Comparison of ENCODE assay signal across 9 cellular contexts in genomic region chr20:1415667-1416468, GRCh38. TPM values are rescaled to one million over a fixed set of nuclear protein-coding genes. Genes with fewer than 3 reads are reported as not detected.
A peak's percentile ranks its signal among the peaks of the same experiment; 100 is the strongest.
DNase-seq lines count a peak whose midpoint lies in the region; ATAC-seq and TF ChIP-seq lines count a peak whose summit lies in the region.
"Had no signal": no experiment of that assay in that cellular context is flagged by ENCODE, and none has a peak within 500 bp of the region (broad histone marks: within the 10 kb centered on the region; RNA-seq: fewer than 3 reads in every experiment).

No MANE protein-coding gene starts in this region.

- POLR2A ChIA-PET in CD4-positive, alpha-beta T cell (lab: Charles Lee), result no interaction called here

- no peak overlapping the region for H3K27ac Mint-ChIP-seq in GM23338
- H3K27ac Mint-ChIP-seq in CD4-positive, alpha-beta T cell, result no peak overlapping the region

- H3K27me3 ChIP-seq in GM23338 (ENCODE audit: insufficient read depth), result no peaks in the 10 kb centered on the region
- H3K27me3 ChIP-seq in CD4-positive, alpha-beta T cell (ENCODE audit: control insufficient read depth, insufficient read depth, low read length), result no peaks in the 10 kb centered on the region

- H3K36me3 Mint-ChIP-seq in GM23338 (ENCODE audit: low read depth), result peaks cover 6% of the 10 kb centered on the region; the same call in 2 of the 3 replicates
- peaks cover 5% of the 10 kb centered on the region for H3K36me3 Mint-ChIP-seq in CD4-positive, alpha-beta T cell (ENCODE audit: low read depth)

- H3K4me3 ChIP-seq in GM23338 (no peak overlapping the region), skeletal muscle cell (ENCODE audit: low read depth, low read length) (no peak overlapping the region)

- H3F3A ChIP-seq in GM23338 (replicated peaks; ENCODE audit: low read depth), result no peaks in the 10 kb centered on the region

- H3K9me3 Mint-ChIP-seq in GM23338, result peaks cover 17% of the 10 kb centered on the region
- peaks cover 7% of the 10 kb centered on the region for H3K9me3 Mint-ChIP-seq in CD4-positive, alpha-beta T cell

- no peak for TF ChIP-seq CTCF in GM23338 (conservative IDR thresholded peaks at IDR 0.05; ENCODE audit: low read depth in 2 of 2)
- TF ChIP-seq CTCF in CD4-positive, alpha-beta T cell (IDR thresholded peaks at IDR 0.05), result no peak

- no peaks in the 10 kb centered on the region for H3K36me3 ChIP-seq in GM23338 (ENCODE audit: insufficient read depth)

- intact Hi-C loops in CD4-positive, alpha-beta T cell (cut with DNase I, micrococcal nuclease), result no loop called here

- CTCF ChIA-PET in CD4-positive, alpha-beta T cell (lab: Charles Lee), result no interaction called here

- H3K9me2 ChIP-seq in GM23338 (ENCODE audit: insufficient read depth), result no peaks in the 10 kb centered on the region

- DNase-seq in GM23338 (ENCODE audit: low spot score), result no peak
- peak; percentile 77 for DNase-seq in OCI-M1 (lab: John Stamatoyannopoulos, UW)
- DNase-seq in epithelial cell of prostate (ENCODE audit: low read depth, low spot score), result peak; percentile 99
- DNase-seq in skeletal muscle cell (ENCODE audit: low read depth), result peak; percentile 71
- DNase-seq in CD4-positive, alpha-beta T cell, result no peak
- no peak for DNase-seq in NCI-H526 treated with DMSO at 0.1 percent for 48 hours (lab: John Stamatoyannopoulos, UW)
- DNase-seq: activated naive CD4-positive, alpha-beta T cell treated with Interleukin-2 at 50 U/mL for 16 hours; SHP77 treated with DMSO at 0.1 percent for 48 hours had no signal

- peaks cover 27% of the 10 kb centered on the region for H3K9me3 ChIP-seq in CD4-positive, alpha-beta T cell (ENCODE audit: control insufficient read depth, low read length)

- H3K4me1 Mint-ChIP-seq in GM23338, result peaks cover 10% of the 10 kb centered on the region
- no peaks in the 10 kb centered on the region for H3K4me1 Mint-ChIP-seq in CD4-positive, alpha-beta T cell (ENCODE audit: low read depth)

- H3K27ac ChIP-seq in GM23338 (ENCODE audit: low read depth) (no peak overlapping the region), epithelial cell of prostate (peak overlapping the region; percentile 90)
- no peak overlapping the region for H3K27ac ChIP-seq in CD4-positive, alpha-beta T cell (ENCODE audit: low read depth, low read length)

- peak overlapping the region; percentile 35; the same call in 1 of the 2 replicates for H2AFZ ChIP-seq in GM23338

- H3K27me3 Mint-ChIP-seq in GM23338 (ENCODE audit: insufficient read depth, low read depth, poor library complexity), result peaks cover 3% of the 10 kb centered on the region
- peaks cover 5% of the 10 kb centered on the region for H3K27me3 Mint-ChIP-seq in CD4-positive, alpha-beta T cell

- H3K4me3 Mint-ChIP-seq in GM23338, result no peak overlapping the region
- H3K4me3 Mint-ChIP-seq in CD4-positive, alpha-beta T cell, result no peak overlapping the region

- H3K4me1 ChIP-seq in GM23338 (ENCODE audit: insufficient read depth), result no peaks in the 10 kb centered on the region

- ATAC-seq in GM23338 (peak; percentile 36), GM18517 (IDR thresholded peaks at IDR 0.05; ENCODE audit: unreplicated experiment) (no peak)
- ATAC-seq in CD4-positive, alpha-beta T cell (ENCODE audit: poor library complexity), result no peak

- H4K20me1 ChIP-seq in GM23338 (replicated peaks; ENCODE audit: insufficient read depth), result no peaks in the 10 kb centered on the region

- H3K79me2 ChIP-seq in GM23338 (replicated peaks; ENCODE audit: insufficient read depth), result no peaks in the 10 kb centered on the region

- H3K4me2 ChIP-seq in GM23338, result no peak overlapping the region

TF ChIP-seq in GM23338, 12 proteins besides CTCF, POLR2A, EP300 and RAD21:
- TF ChIP-seq CREB1 (CRISPR knock-in tag; IDR thresholded peaks at IDR 0.05; ENCODE audit: low read depth), result no peak
- no peak for TF ChIP-seq JUNB (IDR thresholded peaks at IDR 0.05; ENCODE audit: unreplicated experiment)
- no peak for TF ChIP-seq EZH2 (IDR thresholded peaks at IDR 0.05; ENCODE audit: low read depth, unreplicated experiment)

RNA-seq across cellular contexts. Expression of gene FKBP1A, which starts 23.0 kb away (rescaled TPM):
- 159 and 171 TPM in 2 replicates for total RNA-seq in GM23338 (2014; rRNA removed; shearing (Covaris generic))
- 324 and 350 TPM in 2 replicates for polyA plus RNA-seq in GM23338 (2016; fragmentation: Nextera tagmentation; extraction: Ambion mirVana)
- total RNA-seq in CD4-positive, alpha-beta T cell, result 10 to 100 TPM; 43.3 to 45.4 TPM

RNA-seq across cellular contexts. Expression of gene NSFL1C, which starts 50.8 kb away (rescaled TPM):
- total RNA-seq in GM23338 (2014; rRNA removed; shearing (Covaris generic)), result 48.9 and 52.6 TPM in 2 replicates
- 84.9 and 92.2 TPM in 2 replicates for polyA plus RNA-seq in GM23338 (2016; fragmentation: Nextera tagmentation; extraction: Ambion mirVana)
- total RNA-seq in CD4-positive, alpha-beta T cell, result 10 to 100 TPM; 53.2 to 53.4 TPM

Comparison
In these comparisons a context has a peak if more than half of its experiments do, and no peak if none do; other contexts are left out.
1. DNase-seq: peak in OCI-M1 (single experiment), epithelial cell of prostate (single experiment) and skeletal muscle cell (single experiment); none in GM23338 (single experiment), CD4-positive, alpha-beta T cell (0 of 10) and NCI-H526 treated with DMSO at 0.1 percent for 48 hours (single experiment).